Comparison of ENCODE assay signal across 14 cellular contexts in genomic region chr12:93229494-93230310, GRCh38.
DNase-seq lines count a peak whose midpoint lies in the region; ATAC-seq, FAIRE-seq and TF ChIP-seq lines count a peak whose summit lies in the region.
"Had no signal": no experiment of that assay in that cellular context is flagged by ENCODE, and none has a peak within 500 bp of the region (broad histone marks: within the 10 kb centered on the region; RNA-seq: fewer than 3 reads in every experiment).

No MANE protein-coding gene starts in this region.

- peak; percentile 29 to 37; a peak in 1 of 5 replicates for TF ChIP-seq EP300 in A549 (IDR thresholded peaks at IDR 0.05)

- no peak overlapping the region for H3K9ac ChIP-seq in HCT116 (ENCODE audit: low read length)

- H3K4me1 ChIP-seq in A549 (peaks cover 13% of the 10 kb centered on the region; the same call in 2 of the 3 replicates), HCT116 (ENCODE audit: control insufficient read depth in 1 of 2, insufficient read depth in 2 of 2, low read length in 2 of 2) (peaks cover 4 to 11% of the 10 kb centered on the region in 2 experiments; a peak in 3 of 4 replicates)

- POLR2A ChIA-PET in A549 (lab: Yijun Ruan, JAX) (no interaction called here), HCT116 (lab: Charles Lee) (interaction anchor here (0.8 kb wide), 1 partner anchor 13 kb away, joined by 4 read pairs; no protein-coding TSS in a partner anchor)
- POLR2A ChIA-PET in activated CD4-positive, alpha-beta T cell treated with anti-CD3 and anti-CD28 coated beads, Interleukin-2, amount 10 ng/mL, durations not matched to agents 7 days and 5 days (lab: Charles Lee): no interaction called here

- H3K4me2 ChIP-seq in A549: peak overlapping the region; percentile 39
- peak overlapping the region; percentile 12 for H3K4me2 ChIP-seq in HCT116 (ENCODE audit: low read length)

- TF ChIP-seq POLR2A in A549 (IDR thresholded peaks at IDR 0.05; ENCODE audit: low read length): no peak
- no peak for TF ChIP-seq POLR2A in HCT116 (IDR thresholded peaks at IDR 0.05; ENCODE audit: borderline replicate concordance, extremely low read depth, insufficient read depth, insufficient read length)

- DNase-seq in A549 (ENCODE audit: low read depth in 1 of 2, low spot score in 1 of 2) (peak; percentile 24 to 61), HCT116 (ENCODE audit: low read depth, low spot score) (peak; percentile 84), T1000 (lab: John Stamatoyannopoulos, UW) (peak; percentile 68), foreskin fibroblast (peak; percentile 89 to 95), NCI-H510A treated with DMSO at 0.1 percent for 48 hours (lab: John Stamatoyannopoulos, UW) (no peak), SIG-M5 (lab: John Stamatoyannopoulos, UW) (no peak), dorsolateral prefrontal cortex (no peak)
- no peak for DNase-seq in activated CD4-positive, alpha-beta T cell treated with anti-CD3 and anti-CD28 coated beads, Interleukin-2, amount 10 ng/mL, durations not matched to agents 7 days and 5 days
- DNase-seq: activated CD4-positive, alpha-beta memory T cell treated with anti-CD3 and anti-CD28 coated beads for 36 hours; CD4-positive, CD25-positive, alpha-beta regulatory T cell; midbrain; NCI-H2081; RPMI8226; stimulated activated naive B cell treated with anti-CD40 and anti-IgM and Interleukin-4, amounts not matched to agents 10 μg/mL and 1 μg/mL and 100 μg/mL, for 72 hours had no signal

- H2AFZ ChIP-seq in HCT116 (ENCODE audit: low read depth, low read length, poor library complexity, severe bottlenecking): peak overlapping the region; percentile 16

- intact Hi-C loops in HCT116 (cut with micrococcal nuclease) (loop anchor here (2.0 kb wide), 1 partner anchor 31 kb away; no protein-coding TSS in a partner anchor), dorsolateral prefrontal cortex (cut with DNase I) (no loop called here)

- no peaks in the 10 kb centered on the region for H3K9me2 ChIP-seq in HCT116 (ENCODE audit: insufficient read depth)

- H3K36me3 Mint-ChIP-seq in activated CD4-positive, alpha-beta T cell treated with anti-CD3 and anti-CD28 coated beads, Interleukin-2, amount 10 ng/mL, durations not matched to agents 7 days and 5 days (ENCODE audit: low read depth): no peaks in the 10 kb centered on the region
- H3K36me3 Mint-ChIP-seq: activated CD4-positive, alpha-beta memory T cell treated with anti-CD3 and anti-CD28 coated beads for 36 hours; CD4-positive, CD25-positive, alpha-beta regulatory T cell; stimulated activated naive B cell treated with anti-CD40 and anti-IgM and Interleukin-4, amounts not matched to agents 10 μg/mL and 1 μg/mL and 100 μg/mL, for 72 hours had no signal

- H3K27me3 ChIP-seq in HCT116 (ENCODE audit: insufficient read depth, low read length) (no peaks in the 10 kb centered on the region), dorsolateral prefrontal cortex (no peaks in the 10 kb centered on the region)

- H3K79me2 ChIP-seq in HCT116 (ENCODE audit: insufficient read depth, low read length): no peaks in the 10 kb centered on the region

- H3K9me3 ChIP-seq in A549 (no peaks in the 10 kb centered on the region), HCT116 (ENCODE audit: control insufficient read depth in 1 of 2, insufficient read depth in 1 of 2, low read depth in 1 of 2, low read length in 2 of 2) (no peaks in the 10 kb centered on the region)

- TF ChIP-seq CTCF in A549 (IDR thresholded peaks at IDR 0.05): no peak
- no peak for TF ChIP-seq CTCF in HCT116 (IDR thresholded peaks at IDR 0.05 in 2 of 3, conservative IDR thresholded peaks at IDR 0.05 in 1 of 3; ENCODE audit: borderline replicate concordance in 1 of 3, insufficient read depth in 1 of 3, low read depth in 2 of 3, low read length in 2 of 3)
- no peak for TF ChIP-seq CTCF in foreskin fibroblast (IDR thresholded peaks at IDR 0.05; ENCODE audit: low read depth, low read length)
- TF ChIP-seq CTCF in dorsolateral prefrontal cortex (IDR thresholded peaks at IDR 0.05 in 54 of 56, conservative IDR thresholded peaks at IDR 0.05 in 2 of 56; ENCODE audit: low read depth in 1 of 56, partially characterized antibody in 56 of 56): no peak

- H3K27ac Mint-ChIP-seq in activated CD4-positive, alpha-beta T cell treated with anti-CD3 and anti-CD28 coated beads, Interleukin-2, amount 10 ng/mL, durations not matched to agents 7 days and 5 days: no peak overlapping the region
- H3K27ac Mint-ChIP-seq: activated CD4-positive, alpha-beta memory T cell treated with anti-CD3 and anti-CD28 coated beads for 36 hours; CD4-positive, CD25-positive, alpha-beta regulatory T cell; stimulated activated naive B cell treated with anti-CD40 and anti-IgM and Interleukin-4, amounts not matched to agents 10 μg/mL and 1 μg/mL and 100 μg/mL, for 72 hours had no signal

- peak overlapping the region; percentile 65 to 70; a peak in 5 of 6 replicates for H3K27ac ChIP-seq in A549
- H3K27ac ChIP-seq in HCT116 (ENCODE audit: low read depth, low read length): no peak overlapping the region
- H3K27ac ChIP-seq in dorsolateral prefrontal cortex: no peak overlapping the region

- BruUV-seq in HCT116 (replicated peaks; lab: Mats Ljungman, UMichigan): no TSS peak

- no peaks in the 10 kb centered on the region for H3K4me1 Mint-ChIP-seq in activated CD4-positive, alpha-beta T cell treated with anti-CD3 and anti-CD28 coated beads, Interleukin-2, amount 10 ng/mL, durations not matched to agents 7 days and 5 days
- H3K4me1 Mint-ChIP-seq: CD4-positive, CD25-positive, alpha-beta regulatory T cell; stimulated activated naive B cell treated with anti-CD40 and anti-IgM and Interleukin-4, amounts not matched to agents 10 μg/mL and 1 μg/mL and 100 μg/mL, for 72 hours had no signal

- CTCF ChIA-PET in A549 (lab: Yijun Ruan, JAX) (interaction anchor here (0.7 to 1.3 kb wide), 2 partner anchors 27 to 244 kb away, joined by 3 read pairs; no protein-coding TSS in a partner anchor), HCT116 (lab: Charles Lee) (no interaction called here)
- CTCF ChIA-PET in activated CD4-positive, alpha-beta T cell treated with anti-CD3 and anti-CD28 coated beads, Interleukin-2, amount 10 ng/mL, durations not matched to agents 7 days and 5 days (lab: Charles Lee): no interaction called here

- no peak overlapping the region for H3K4me3 Mint-ChIP-seq in activated CD4-positive, alpha-beta T cell treated with anti-CD3 and anti-CD28 coated beads, Interleukin-2, amount 10 ng/mL, durations not matched to agents 7 days and 5 days
- H3K4me3 Mint-ChIP-seq: activated CD4-positive, alpha-beta memory T cell treated with anti-CD3 and anti-CD28 coated beads for 36 hours; CD4-positive, CD25-positive, alpha-beta regulatory T cell; stimulated activated naive B cell treated with anti-CD40 and anti-IgM and Interleukin-4, amounts not matched to agents 10 μg/mL and 1 μg/mL and 100 μg/mL, for 72 hours had no signal

- H3K4me3 ChIP-seq in A549 (no peak overlapping the region), HCT116 (replicated peaks in 1 of 2; ENCODE audit: low read depth in 1 of 2, low read length in 2 of 2) (no peak overlapping the region), foreskin fibroblast (ENCODE audit: low read depth in 1 of 2, low read length in 2 of 2) (no peak overlapping the region), dorsolateral prefrontal cortex (no peak overlapping the region)

- no peak for FAIRE-seq in A549 (lab: Jason Lieb, UNC)

- H4K20me1 ChIP-seq in HCT116 (ENCODE audit: insufficient read depth): no peaks in the 10 kb centered on the region

- TF ChIP-seq RAD21 in A549 (conservative IDR thresholded peaks at IDR 0.05 in 1 of 2, IDR thresholded peaks at IDR 0.05 in 1 of 2) (no peak), HCT116 (IDR thresholded peaks at IDR 0.05; ENCODE audit: low read depth) (no peak)

- RAD21 ChIA-PET in HCT116 (lab: Charles Lee; ENCODE audit: low non-redundant PET in 1 of 2, low total read pairs in 2 of 2, uncharacterized antibody in 2 of 2, unreplicated experiment in 2 of 2): no interaction called here

- ATAC-seq in A549 (peak; percentile 79 to 99), HCT116 (peak; percentile 79)
- ATAC-seq: stimulated activated naive B cell treated with anti-CD40 and anti-IgM and Interleukin-4, amounts not matched to agents 10 μg/mL and 1 μg/mL and 100 μg/mL, for 72 hours had no signal

- H3K36me3 ChIP-seq in HCT116 (ENCODE audit: control insufficient read depth in 1 of 2, insufficient read depth in 2 of 2, low read length in 2 of 2): no peaks in the 10 kb centered on the region

- WGBS in A549 (ENCODE audit: missing lambda C conversion rate): 55% methylated on average over 6 of the region's 6 CpGs

- no peaks in the 10 kb centered on the region for H3K27me3 Mint-ChIP-seq in activated CD4-positive, alpha-beta T cell treated with anti-CD3 and anti-CD28 coated beads, Interleukin-2, amount 10 ng/mL, durations not matched to agents 7 days and 5 days

- peaks cover 6% of the 10 kb centered on the region for H3K9me3 Mint-ChIP-seq in activated CD4-positive, alpha-beta T cell treated with anti-CD3 and anti-CD28 coated beads, Interleukin-2, amount 10 ng/mL, durations not matched to agents 7 days and 5 days
- H3K9me3 Mint-ChIP-seq: activated CD4-positive, alpha-beta memory T cell treated with anti-CD3 and anti-CD28 coated beads for 36 hours had no signal

TF ChIP-seq in A549, 52 proteins besides CTCF, POLR2A, EP300 and RAD21:
- TF ChIP-seq SMC3 (IDR thresholded peaks at IDR 0.05) (no peak), SREBF2 (IDR thresholded peaks at IDR 0.05) (no peak), GATA3 (IDR thresholded peaks at IDR 0.05; ENCODE audit: borderline replicate concordance) (peak; percentile 56; the same call in 1 of the 2 replicates), CEBPB (IDR thresholded peaks at IDR 0.05) (peak in 1 of 2 experiments; percentile 18; a peak in 1 of 4 replicates), FOSL2 (IDR thresholded peaks at IDR 0.05) (peak; percentile 51), FOSL2 (CRISPR knock-in tag; IDR thresholded peaks at IDR 0.05) (peak; percentile 40), JUNB (IDR thresholded peaks at IDR 0.05) (peak; percentile 58; the same call in 1 of the 2 replicates)
TF ChIP-seq in A549: peak in this region for 4.

TF ChIP-seq in HCT116, 20 proteins besides CTCF, POLR2A, EP300 and RAD21 (continues in another document):
- TF ChIP-seq JUND (IDR thresholded peaks at IDR 0.05) (peak; percentile 79), MAX (IDR thresholded peaks at IDR 0.05) (peak; percentile 58), CBX3 (IDR thresholded peaks at IDR 0.05; ENCODE audit: low read depth) (peak; percentile 78; the same call in 1 of the 2 replicates), YY1 (IDR thresholded peaks at IDR 0.05; ENCODE audit: extremely low read depth, insufficient replicate concordance, low read depth, low read length) (no peak), SIN3A (IDR thresholded peaks at IDR 0.05; ENCODE audit: low read depth) (no peak), ATF3 (IDR thresholded peaks at IDR 0.05) (no peak), FOSL1 (IDR thresholded peaks at IDR 0.05; ENCODE audit: low read depth) (peak; percentile 90)

Comparison
In these comparisons a context has a peak if more than half of its experiments do, and no peak if none do; other contexts are left out.
1. DNase-seq: peak in A549 (2 of 2), HCT116 (single experiment), T1000 (single experiment) and foreskin fibroblast (2 of 2); none in NCI-H510A treated with DMSO at 0.1 percent for 48 hours (single experiment), SIG-M5 (single experiment), activated CD4-positive, alpha-beta T cell treated with anti-CD3 and anti-CD28 coated beads, Interleukin-2, amount 10 ng/mL, durations not matched to agents 7 days and 5 days (single experiment) and dorsolateral prefrontal cortex (0 of 10).
2. H3K27ac ChIP-seq: peak in A549 (2 of 2); none in HCT116 (single experiment) and dorsolateral prefrontal cortex (0 of 59).
3. Of the 6 proteins assayed by ChIP-seq in both A549 and HCT116: peak only in A549: none; only in HCT116: MAX; in both: none; in neither: 4; mixed calls (peak in some experiments, not most) for 1.